Comparison of ENCODE assay signal across 1 cellular context in the genomic region with DNA sequence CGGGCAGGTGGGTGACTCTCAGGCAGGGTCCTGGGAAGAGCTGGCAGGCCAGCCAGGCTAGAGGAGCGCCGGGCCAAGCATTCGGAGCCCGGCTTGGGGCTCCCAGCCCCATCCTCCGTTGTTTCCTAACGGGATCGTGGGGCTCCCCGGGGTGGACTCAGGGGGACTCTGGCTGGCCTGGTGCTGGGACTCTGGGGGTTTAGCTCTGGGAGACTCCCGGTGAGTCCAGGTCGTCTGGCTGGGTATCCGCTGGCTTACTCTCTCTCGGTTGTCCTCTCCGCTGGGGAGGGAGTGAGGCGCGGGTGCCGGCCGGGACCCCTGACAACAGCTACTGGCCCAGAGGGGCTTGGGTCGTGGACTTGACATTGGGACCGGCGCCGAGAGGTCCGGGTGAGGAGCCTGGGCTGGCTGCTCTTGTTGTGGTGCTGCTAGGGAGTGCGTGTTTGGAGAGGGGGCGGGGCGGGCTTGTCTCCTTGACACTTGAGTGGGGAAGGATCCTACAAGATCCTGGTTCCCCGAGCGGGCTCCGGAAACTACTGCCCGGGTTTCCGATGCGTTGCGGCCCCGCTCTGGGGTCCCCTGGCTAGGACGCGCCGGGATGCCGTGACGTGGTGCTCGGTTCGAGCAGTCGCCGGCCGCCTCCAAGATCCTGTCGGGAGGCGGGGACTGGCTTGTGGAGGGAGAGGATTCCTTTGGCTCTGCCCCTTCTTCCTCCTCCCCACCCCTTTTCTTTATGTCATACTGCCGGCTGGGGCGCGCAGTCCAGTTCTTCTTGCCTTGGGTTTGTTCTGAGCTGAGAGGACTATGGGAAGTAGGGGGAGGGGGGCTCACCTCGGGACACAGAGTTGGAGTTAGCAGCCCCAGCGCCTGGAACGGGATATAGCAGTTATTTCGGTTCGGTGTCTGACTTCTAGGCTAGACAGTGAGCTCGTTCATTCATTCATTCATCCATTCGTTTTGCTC.
TF ChIP-seq lines count a peak whose summit lies in the region.

No MANE protein-coding gene starts in this region.

TF ChIP-seq in H1, 55 proteins besides CTCF, POLR2A, EP300 and RAD21:
- TF ChIP-seq ASH2L (IDR thresholded peaks at IDR 0.05; ENCODE audit: low read length), result peak; percentile 72
- TF ChIP-seq KDM4A (IDR thresholded peaks at IDR 0.05; ENCODE audit: low read depth, low read length, severe bottlenecking), result peak; percentile 16
- TF ChIP-seq TAF7 (optimal IDR thresholded peaks at IDR 0.05; ENCODE audit: borderline replicate concordance, low read depth, low read length), result peak; percentile 57
- peak; percentile 70 for TF ChIP-seq CREB1 (IDR thresholded peaks at IDR 0.05)
- peak; percentile 65; the same call in 1 of the 2 replicates for TF ChIP-seq POLR2AphosphoS5 (IDR thresholded peaks at IDR 0.05; ENCODE audit: low read depth, low read length)
- peak; percentile 16; the same call in 1 of the 2 replicates for TF ChIP-seq MAX (IDR thresholded peaks at IDR 0.05)
- no peak for TF ChIP-seq ZNF274 (IDR thresholded peaks at IDR 0.05; ENCODE audit: borderline replicate concordance, extremely low read depth, low read length)
- TF ChIP-seq SIX5 (IDR thresholded peaks at IDR 0.05; ENCODE audit: low read depth, low read length), result no peak
- peak; percentile 77 for TF ChIP-seq TAF1 (IDR thresholded peaks at IDR 0.05; ENCODE audit: low read depth, low read length)
- no peak for TF ChIP-seq HDAC6 (IDR thresholded peaks at IDR 0.05; ENCODE audit: low read depth, low read length)
- TF ChIP-seq PHF8 (conservative IDR thresholded peaks at IDR 0.05; ENCODE audit: low read depth, low read length), result 0 out of 2 replicates have a peak, but pooled peaks have one; percentile 52
- no peak for TF ChIP-seq EZH2 (IDR thresholded peaks at IDR 0.05; ENCODE audit: low read depth, low read length, severe bottlenecking)
- TF ChIP-seq SIN3A (conservative IDR thresholded peaks at IDR 0.05 in 1 of 2, IDR thresholded peaks at IDR 0.05 in 1 of 2; ENCODE audit: low read depth in 1 of 2, low read length in 2 of 2), result peak in 1 of 2 experiments; percentile 80; a peak in 3 of 4 replicates
- peak; percentile 41 for TF ChIP-seq SAP30 (IDR thresholded peaks at IDR 0.05; ENCODE audit: insufficient read depth, insufficient replicate concordance, low read length)
- peak in 1 of 2 experiments; percentile 94; a peak in 2 of 4 replicates for TF ChIP-seq HDAC2 (IDR thresholded peaks at IDR 0.05; ENCODE audit: borderline replicate concordance in 1 of 2, low read depth in 2 of 2, low read length in 2 of 2)
